1 cellular context compared by ENCODE assay signal in the genomic region with DNA sequence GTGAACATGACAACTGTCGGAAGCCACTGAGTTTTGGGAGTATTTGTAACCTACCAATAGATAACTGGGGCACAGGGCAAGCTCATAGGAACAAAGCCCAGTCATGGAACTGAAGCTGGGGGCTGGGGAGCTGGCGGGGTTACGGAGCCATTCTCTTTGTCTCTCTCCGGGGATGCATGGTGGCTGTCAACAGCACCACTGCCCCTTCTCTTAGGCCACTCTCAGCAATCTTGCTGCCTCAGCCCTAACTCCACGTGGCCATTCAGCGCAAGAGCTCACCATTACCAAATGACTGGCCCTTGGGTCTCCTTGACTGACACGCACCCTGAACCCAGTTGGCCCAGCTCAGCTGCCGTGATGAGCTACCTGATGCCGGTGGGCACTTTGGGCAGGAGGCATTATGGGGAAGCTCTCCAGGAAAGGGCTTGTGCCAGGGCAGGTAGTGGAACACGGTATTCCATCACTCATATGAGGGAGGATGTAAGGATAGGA.
TF ChIP-seq lines count a peak whose summit lies in the region.

No MANE protein-coding gene starts in this region.

TF ChIP-seq in K562, 482 proteins besides CTCF, POLR2A, EP300 and RAD21 (continued from another document):
- TF ChIP-seq USF1 (CRISPR knock-in tag; IDR thresholded peaks at IDR 0.05): 0 out of 2 replicates have a peak, but pooled peaks have one; percentile 14
